In the genomic region with DNA sequence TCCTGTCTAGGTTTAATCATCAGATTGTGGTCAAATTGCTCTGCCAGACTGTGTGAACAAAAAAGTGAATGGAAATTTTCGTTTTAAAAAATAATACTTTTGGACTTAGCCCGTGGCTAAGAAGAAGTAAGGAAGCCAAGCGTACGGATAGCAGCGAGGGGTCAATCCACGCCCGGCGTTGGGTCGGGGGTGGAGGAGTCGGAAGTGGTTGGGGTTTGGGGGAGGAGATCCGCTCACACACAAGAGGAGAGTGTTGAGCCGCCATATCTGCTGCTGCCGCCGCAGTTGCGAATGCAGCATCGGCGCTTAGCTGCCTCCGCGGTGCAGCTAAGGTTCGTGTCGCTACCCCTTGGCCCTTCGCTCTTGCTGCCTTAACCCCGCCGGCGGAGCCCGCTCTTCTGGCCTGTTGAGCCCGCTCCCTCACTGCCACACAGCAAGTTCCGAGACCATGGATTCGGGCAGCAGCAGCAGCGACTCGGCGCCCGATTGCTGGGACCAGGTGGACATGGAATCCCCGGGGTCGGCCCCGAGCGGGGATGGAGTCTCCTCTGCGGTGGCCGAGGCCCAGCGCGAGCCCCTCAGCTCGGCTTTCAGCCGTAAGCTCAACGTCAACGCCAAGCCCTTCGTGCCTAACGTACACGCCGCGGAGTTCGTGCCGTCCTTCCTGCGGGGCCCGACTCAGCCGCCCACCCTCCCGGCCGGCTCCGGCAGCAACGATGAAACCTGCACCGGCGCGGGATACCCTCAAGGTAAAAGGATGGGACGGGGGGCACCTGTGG, we compare ENCODE assay signal across 8 cellular contexts. TPM values are rescaled to one million over a fixed set of nuclear protein-coding genes. Genes with fewer than 3 reads are reported as not detected.
DNase-seq lines count a peak whose midpoint lies in the region; ATAC-seq and TF ChIP-seq lines count a peak whose summit lies in the region.

A gene (plus strand): TSS at position 264 of the 779 bp plus-strand sequence. CDS start 185 bp downstream, at position 449.

- H3K9me3 ChIP-seq in heart right ventricle, result peaks cover 0 to 11% (median 0%) of the 10 kb centered on the region in 11 donors
- no peaks in the 10 kb centered on the region for H3K9me3 ChIP-seq in upper lobe of right lung

- TF ChIP-seq CTCF in C4-2B (conservative IDR thresholded peaks at IDR 0.05) (no peak), heart right ventricle (IDR thresholded peaks at IDR 0.05) (no peak), upper lobe of right lung (IDR thresholded peaks at IDR 0.05) (no peak)

- peak; percentile 81 for ATAC-seq in GM19324 (IDR thresholded peaks at IDR 0.05; ENCODE audit: low FRiP score, unreplicated experiment)
- ATAC-seq in HG03469 (IDR thresholded peaks at IDR 0.05; ENCODE audit: unreplicated experiment), result peak; percentile 95
- peak; percentile 95 for ATAC-seq in activated naive CD8-positive, alpha-beta T cell treated with anti-CD3 and anti-CD28 coated beads, Interleukin-2, amount 10 ng/mL, durations not matched to agents 7 days and 5 days (ENCODE audit: low read depth)
- ATAC-seq in heart right ventricle, result peak; percentile 97 to 99 (median 99)
- peak; percentile 99 for ATAC-seq in upper lobe of right lung

- H3K27me3 Mint-ChIP-seq in activated naive CD8-positive, alpha-beta T cell treated with anti-CD3 and anti-CD28 coated beads, Interleukin-2, amount 10 ng/mL, durations not matched to agents 7 days and 5 days, result peaks cover 9% of the 10 kb centered on the region

- H3K27ac ChIP-seq in C4-2B (peak within 1 kb of the TSS; percentile 75), heart right ventricle (peak within 1 kb of the TSS; percentile 54 to 86 (median 73)), upper lobe of right lung (peak within 1 kb of the TSS; percentile 74)

- intact Hi-C loops in heart right ventricle (cut with DNase I), result no loop called here
- intact Hi-C loops in posterior vena cava (cut with DNase I), result no loop called here
- intact Hi-C loops in upper lobe of right lung (cut with DNase I), result no loop called here

- H3K4me1 Mint-ChIP-seq in activated naive CD8-positive, alpha-beta T cell treated with anti-CD3 and anti-CD28 coated beads, Interleukin-2, amount 10 ng/mL, durations not matched to agents 7 days and 5 days, result peaks cover 14% of the 10 kb centered on the region

- H3K4me3 Mint-ChIP-seq in activated naive CD8-positive, alpha-beta T cell treated with anti-CD3 and anti-CD28 coated beads, Interleukin-2, amount 10 ng/mL, durations not matched to agents 7 days and 5 days, result peak within 1 kb of the TSS; percentile 93

- H3K27ac Mint-ChIP-seq in activated naive CD8-positive, alpha-beta T cell treated with anti-CD3 and anti-CD28 coated beads, Interleukin-2, amount 10 ng/mL, durations not matched to agents 7 days and 5 days, result peak within 1 kb of the TSS; percentile 88

- H3K4me3 ChIP-seq in heart right ventricle, result peak within 1 kb of the TSS; percentile 58 to 82 (median 74)
- peak within 1 kb of the TSS; percentile 61 for H3K4me3 ChIP-seq in upper lobe of right lung

- peaks cover 0 to 44% (median 0%) of the 10 kb centered on the region in 7 donors for H3K27me3 ChIP-seq in heart right ventricle
- H3K27me3 ChIP-seq in upper lobe of right lung, result no peaks in the 10 kb centered on the region

- DNase-seq in SHP77 (lab: John Stamatoyannopoulos, UW) (peak; percentile 16 to 47), heart right ventricle (peak; percentile 65 to 74), posterior vena cava (ENCODE audit: low spot score) (peak; percentile 86), upper lobe of right lung (peak; percentile 85)
- DNase-seq in activated naive CD8-positive, alpha-beta T cell treated with anti-CD3 and anti-CD28 coated beads, Interleukin-2, amount 10 ng/mL, durations not matched to agents 7 days and 5 days, result peak; percentile 68

- H3K4me1 ChIP-seq in heart right ventricle, result peaks cover 0 to 12% (median 0%) of the 10 kb centered on the region in 9 donors
- no peaks in the 10 kb centered on the region for H3K4me1 ChIP-seq in upper lobe of right lung

- H3K36me3 ChIP-seq in heart right ventricle (no peaks in the 10 kb centered on the region), upper lobe of right lung (no peaks in the 10 kb centered on the region)

- peaks cover 10% of the 10 kb centered on the region for H3K9me3 Mint-ChIP-seq in activated naive CD8-positive, alpha-beta T cell treated with anti-CD3 and anti-CD28 coated beads, Interleukin-2, amount 10 ng/mL, durations not matched to agents 7 days and 5 days

- POLR2A ChIA-PET in activated naive CD8-positive, alpha-beta T cell treated with anti-CD3 and anti-CD28 coated beads, Interleukin-2, amount 10 ng/mL, durations not matched to agents 7 days and 5 days (lab: Charles Lee), result no interaction called here

- WGBS in heart right ventricle, 2 donors, result 0% methylated on average over 55 to 63 of the region's 63 CpGs

- H3K36me3 Mint-ChIP-seq in activated naive CD8-positive, alpha-beta T cell treated with anti-CD3 and anti-CD28 coated beads, Interleukin-2, amount 10 ng/mL, durations not matched to agents 7 days and 5 days, result peaks cover 26% of the 10 kb centered on the region

RNA-seq across cellular contexts. Expression of the gene that starts here (rescaled TPM):
- 10 to 100 TPM; 13.2 to 14.3 TPM for total RNA-seq in activated naive CD8-positive, alpha-beta T cell treated with anti-CD3 and anti-CD28 coated beads, Interleukin-2, amount 10 ng/mL, durations not matched to agents 7 days and 5 days
- total RNA-seq in heart right ventricle (10 to 100 TPM in 4 of 10 donors, 1 to 10 TPM in 6; 8.4 to 10.4 (median 9.8) TPM), posterior vena cava (1 to 10 TPM; 6.9 to 7.6 TPM), upper lobe of right lung (10.4 TPM)
- polyA plus RNA-seq in heart right ventricle, result 1 to 10 TPM; 2.3 to 5.2 TPM

Comparison
In these comparisons a context has a peak if more than half of its experiments do, and no peak if none do; other contexts are left out.
1. Peak in every context shown above with its lines: DNase-seq, ATAC-seq, H3K4me3 ChIP-seq and H3K27ac ChIP-seq.
2. DNase-seq: peak in every context shown above with its lines; median percentile 86 in posterior vena cava; 85 in upper lobe of right lung; 70 in heart right ventricle; 68 in activated naive CD8-positive, alpha-beta T cell treated with anti-CD3 and anti-CD28 coated beads, Interleukin-2, amount 10 ng/mL, durations not matched to agents 7 days and 5 days; 32 in SHP77.